In the genomic region with DNA sequence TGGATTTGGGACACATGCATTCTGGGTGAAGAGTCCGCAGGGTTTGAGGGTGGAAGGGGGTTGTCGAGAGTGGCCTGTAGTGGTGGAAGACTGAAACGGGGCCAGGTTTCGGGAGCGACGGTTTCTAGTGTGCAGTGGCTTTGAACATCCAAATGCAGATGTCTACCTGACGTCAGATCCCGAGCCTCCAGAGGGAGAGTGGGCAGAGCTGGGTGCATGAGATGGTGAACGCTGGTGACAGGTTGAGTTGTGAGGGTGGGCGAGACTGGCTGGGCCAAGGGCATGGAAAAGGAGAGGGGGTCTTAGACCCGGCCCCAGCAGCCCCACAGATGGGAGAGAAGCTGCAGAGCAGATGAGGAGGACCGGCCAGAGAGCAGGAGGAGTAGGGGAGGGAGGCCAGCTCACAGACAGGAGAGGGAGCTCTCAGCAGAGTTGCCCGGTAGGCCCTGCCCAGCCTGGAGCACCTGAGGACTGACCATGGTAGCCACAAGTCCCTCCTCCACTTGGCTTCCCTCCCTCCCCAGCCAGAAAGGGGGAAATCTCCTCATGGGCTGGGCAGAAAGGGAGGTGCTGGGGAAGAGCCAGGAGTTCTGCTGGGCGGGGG, we compare ENCODE assay signal across 33 cellular contexts. TPM values are rescaled to one million over a fixed set of nuclear protein-coding genes. Genes with fewer than 3 reads are reported as not detected.
DNase-seq lines count a peak whose midpoint lies in the region; ATAC-seq, FAIRE-seq and TF ChIP-seq lines count a peak whose summit lies in the region.
"Had no signal": no experiment of that assay in that cellular context is flagged by ENCODE, and none has a peak within 500 bp of the region (broad histone marks: within the 10 kb centered on the region; RNA-seq: fewer than 3 reads in every experiment).

No MANE protein-coding gene starts in this region.

- no peak overlapping the region for H3K27ac Mint-ChIP-seq in WTC11

- no peak for TF ChIP-seq POLR2A in HepG2 (IDR thresholded peaks at IDR 0.05; ENCODE audit: insufficient read depth in 1 of 2, low read depth in 2 of 2, low read length in 2 of 2)
- no peak for TF ChIP-seq POLR2A in right lobe of liver (IDR thresholded peaks at IDR 0.05)

- H3K4me2 ChIP-seq in HepG2 (ENCODE audit: low read depth, low read length), result no peak overlapping the region

- peaks cover 2% of the 10 kb centered on the region; the same call in 1 of the 2 replicates for H3K27me3 Mint-ChIP-seq in WTC11 (ENCODE audit: low read depth)

- no TSS peak for BruUV-seq in HepG2 (replicated peaks; lab: Mats Ljungman, UMichigan)

- CTCF ChIA-PET in HepG2 (lab: Yijun Ruan, JAX; ENCODE audit: low intra/inter-chr PET ratio, low total read pairs), result no interaction called here
- CTCF ChIA-PET in WTC11 (lab: Charles Lee), result interaction anchor here (0.8 to 1.1 kb wide), 2 partner anchors 9 to 130 kb away, joined by 3 to 6 read pairs; no protein-coding TSS in a partner anchor
- CTCF ChIA-PET in RWPE1 (lab: Yijun Ruan, JAX), result interaction anchor here (0.6 kb wide), 1 partner anchor 91 kb away, joined by 3 read pairs; no protein-coding TSS in a partner anchor

- TF ChIP-seq EP300 in HepG2 (IDR thresholded peaks at IDR 0.05; ENCODE audit: low read depth in 2 of 2, low read length in 2 of 2), result no peak
- no peak for TF ChIP-seq EP300 in HepG2 (CRISPR knock-in tag; IDR thresholded peaks at IDR 0.05; ENCODE audit: borderline replicate concordance)

- H3K36me3 ChIP-seq in HepG2 (replicated peaks in 1 of 2; ENCODE audit: control insufficient read depth in 1 of 2, insufficient read depth in 2 of 2, low read length in 2 of 2) (no peaks in the 10 kb centered on the region), right lobe of liver (no peaks in the 10 kb centered on the region)
- H3K36me3 ChIP-seq: BE2C, MG63, SJSA1 had no signal

- no peaks in the 10 kb centered on the region for H3K79me2 ChIP-seq in HepG2 (ENCODE audit: insufficient read depth, low read length)

- H3K4me1 ChIP-seq in HepG2 (ENCODE audit: insufficient read depth, low read length), result peaks cover 6% of the 10 kb centered on the region; the same call in 1 of the 2 replicates
- no peaks in the 10 kb centered on the region for H3K4me1 ChIP-seq in right lobe of liver
- H3K4me1 ChIP-seq: BE2C, SJSA1 had no signal

- no peaks in the 10 kb centered on the region for H3K36me3 Mint-ChIP-seq in WTC11
- H3K36me3 Mint-ChIP-seq: CD14-positive monocyte; CD8-positive, alpha-beta memory T cell had no signal

- no peaks in the 10 kb centered on the region for H4K20me1 ChIP-seq in HepG2 (ENCODE audit: insufficient read depth, low read length)

- H3K27ac ChIP-seq in HepG2 (ENCODE audit: extremely low read length, insufficient read depth, low read length), result no peak overlapping the region
- no peak overlapping the region for H3K27ac ChIP-seq in right lobe of liver
- no peak overlapping the region for H3K27ac ChIP-seq in RWPE1
- H3K27ac ChIP-seq: HL-60, SJSA1 had no signal

- 0 out of 2 replicates have a peak, but pooled peaks cover 4% of the 10 kb centered on the region for H3K4me1 Mint-ChIP-seq in WTC11
- H3K4me1 Mint-ChIP-seq: CD14-positive monocyte; CD8-positive, alpha-beta memory T cell had no signal

- 34% methylated on average over 12 of the region's 14 CpGs for WGBS in HepG2 (ENCODE audit: low lambda C conversion rate)
- WGBS in right lobe of liver (ENCODE audit: insufficient coverage, low coverage, low lambda C conversion rate, missing lambda C conversion rate), result 88% methylated on average over 13 of the region's 14 CpGs

- no peak for FAIRE-seq in HepG2 (lab: Jason Lieb, UNC)
- FAIRE-seq: GM12878 had no signal

- peak; percentile 41; the same call in 1 of the 2 replicates for TF ChIP-seq CTCF in HepG2 (CRISPR knock-in tag; IDR thresholded peaks at IDR 0.05)
- TF ChIP-seq CTCF in right lobe of liver (IDR thresholded peaks at IDR 0.05), result no peak
- no peak for TF ChIP-seq CTCF in WTC11 (IDR thresholded peaks at IDR 0.05)
- no peak for TF ChIP-seq CTCF in RWPE1 (conservative IDR thresholded peaks at IDR 0.05; ENCODE audit: low read depth)

- intact Hi-C loops in HepG2 (cut with micrococcal nuclease; ENCODE audit: unreplicated experiment) (no loop called here), right lobe of liver (cut with DNase I) (no loop called here)

- H2AFZ ChIP-seq in HepG2 (ENCODE audit: low read length), result no peak overlapping the region

- H3K4me3 ChIP-seq in HepG2 (replicated peaks in 1 of 3; ENCODE audit: insufficient read depth in 1 of 3, low read depth in 2 of 3, low read length in 3 of 3) (no peak overlapping the region), right lobe of liver (no peak overlapping the region)
- H3K4me3 ChIP-seq: GM12878, MG63, SJSA1 had no signal

- H3K9me3 ChIP-seq in HepG2 (ENCODE audit: low read length) (no peaks in the 10 kb centered on the region), right lobe of liver (no peaks in the 10 kb centered on the region)
- H3K9me3 ChIP-seq: BE2C, MG63, SJSA1 had no signal

- no peak overlapping the region for H3K4me3 Mint-ChIP-seq in WTC11
- H3K4me3 Mint-ChIP-seq: CD14-positive monocyte, H9 had no signal

- ATAC-seq in HepG2 (peak; percentile 56), right lobe of liver (no peak), WTC11 (peak; percentile 50), left lobe of liver (peak; percentile 40), GM19328 (IDR thresholded peaks at IDR 0.05; ENCODE audit: unreplicated experiment) (no peak)
- ATAC-seq: GM12878, PC-3 had no signal

- no peak overlapping the region for H3K9ac ChIP-seq in HepG2 (ENCODE audit: insufficient read depth, low read depth, low read length)

- no peak for TF ChIP-seq RAD21 in HepG2 (CRISPR knock-in tag; IDR thresholded peaks at IDR 0.05)

- no peaks in the 10 kb centered on the region for H3K9me3 Mint-ChIP-seq in WTC11
- H3K9me3 Mint-ChIP-seq: CD8-positive, alpha-beta memory T cell; H9 had no signal

- DNase-seq in HepG2 (ENCODE audit: low spot score), result no peak
- no peak for DNase-seq in right lobe of liver
- no peak for DNase-seq in WTC11 (ENCODE audit: low spot score)
- no peak for DNase-seq in left lobe of liver (ENCODE audit: low spot score)
- no peak for DNase-seq in RWPE1 (ENCODE audit: low spot score)
- DNase-seq in NCI-H2171 (lab: John Stamatoyannopoulos, UW), result no peak
- DNase-seq in islet precursor cell, result no peak
- DNase-seq: 8988T; ACHN; BE2C; CD8-positive, alpha-beta memory T cell; DMS 273 treated with DMSO at 0.1 percent for 48 hours; DMS79; EL; GDM1; H9; KBM-7; MG63; NCI-H1105 treated with DMSO at 0.1 percent for 48 hours; NCI-H146; NCI-H1930; NCI-H2107; NCI-H446; NCI-H524 treated with DMSO at 0.1 percent for 48 hours; NCI-H774; NK-92 treated with Interleukin-12 subunit alpha and Interleukin-12 subunit beta, amount 100 ng/mL, for 24 hours; PC-3; Right ventricle myocardium superior had no signal

- in situ Hi-C loops in HepG2 (cut with HindIII; ENCODE audit: extremely low pct_ligation_motif_present, low pct_unique_long_range_greater_than_20kb), result no loop called here

- POLR2A ChIA-PET in HepG2 (lab: Yijun Ruan, JAX) (interaction anchor here (0.6 kb wide), 1 partner anchor 245 kb away, joined by 3 read pairs; no protein-coding TSS in a partner anchor), WTC11 (lab: Charles Lee) (interaction anchor here (0.6 kb wide), 1 partner anchor 56 kb away, joined by 9 read pairs; no protein-coding TSS in a partner anchor), RWPE1 (lab: Yijun Ruan, JAX; ENCODE audit: low non-redundant PET) (no interaction called here)

- H3K27me3 ChIP-seq in HepG2 (ENCODE audit: control insufficient read depth in 1 of 2, insufficient read depth in 2 of 2, low read length in 2 of 2) (peaks cover 9 to 60% of the 10 kb centered on the region in 2 experiments), right lobe of liver (no peaks in the 10 kb centered on the region)
- H3K27me3 ChIP-seq: BE2C, MG63 had no signal

RNA-seq across cellular contexts. Expression of a gene that starts 14.2 kb away (rescaled TPM):
- total RNA-seq in HepG2 (2016; rRNA removed; fragmentation: Illumina TruSeq; extraction: Trizol) (not detected in 2 replicates), right lobe of liver (not detected), WTC11 (2021) (3.1 to 3.3 TPM (median 3.2 TPM) in 3 replicates), left lobe of liver (not detected)
- total RNA-seq in HepG2 (2016; cell fraction: cytosol; rRNA removed; fragmentation: Illumina TruSeq; extraction: Trizol; ENCODE audit: low read depth), result not detected in 2 replicates
- not detected in 2 replicates for total RNA-seq in HepG2 (2016; cell fraction: insoluble cytoplasmic fraction; rRNA removed; fragmentation: Illumina TruSeq; extraction: Trizol)
- not detected in 2 replicates for total RNA-seq in HepG2 (2016; cell fraction: membrane; rRNA removed; fragmentation: Illumina TruSeq; extraction: Trizol)
- not detected in 2 replicates for total RNA-seq in HepG2 (2016; cell fraction: nucleus; rRNA removed; fragmentation: Illumina TruSeq; extraction: Trizol)
- not detected in 2 replicates for polyA plus RNA-seq in HepG2 (2011; rRNA removed)
- polyA plus RNA-seq in HepG2 (2011; cell fraction: cytosol; rRNA removed), result 0.03 TPM in 1 of 2 replicates, not detected in the other
- polyA plus RNA-seq in HepG2 (2011; cell fraction: nucleus; rRNA removed), result not detected in 2 replicates
- polyA plus RNA-seq in HepG2 (2012), result not detected in 2 replicates
- not detected in 2 replicates for polyA plus RNA-seq in HepG2 (2016; cell fraction: cytosol; fragmentation: Illumina TruSeq; extraction: Trizol; ENCODE audit: low read depth)
- polyA plus RNA-seq in HepG2 (2016; cell fraction: insoluble cytoplasmic fraction; fragmentation: Illumina TruSeq; extraction: Trizol; ENCODE audit: low read depth), result not detected in 2 replicates
- not detected in 2 replicates for polyA plus RNA-seq in HepG2 (2016; cell fraction: membrane; fragmentation: Illumina TruSeq; extraction: Trizol; ENCODE audit: low read depth)
- polyA plus RNA-seq in HepG2 (2016; cell fraction: nucleus; fragmentation: Illumina TruSeq; extraction: Trizol; ENCODE audit: insufficient read depth, low read depth), result not detected in 2 replicates
- not detected in 2 replicates for polyA minus RNA-seq in HepG2 (2011; rRNA and poly(A)+ RNA removed; ENCODE audit: low replicate concordance)
- not detected in 2 replicates for polyA minus RNA-seq in HepG2 (2011; cell fraction: cytosol; rRNA and poly(A)+ RNA removed)
- not detected in 2 replicates for polyA minus RNA-seq in HepG2 (2011; cell fraction: nucleus; rRNA and poly(A)+ RNA removed)
- total RNA-seq: CD8-positive, alpha-beta memory T cell; GM12878; PC-3; SJSA1 had no signal
- polyA plus RNA-seq: CD14-positive monocyte; CD8-positive, alpha-beta memory T cell; GM12878 had no signal

RNA-seq across cellular contexts. Expression of a gene that starts 27.0 kb away (rescaled TPM):
- 18.9 and 24.2 TPM in 2 replicates for total RNA-seq in HepG2 (2016; rRNA removed; fragmentation: Illumina TruSeq; extraction: Trizol)
- 15.4 and 17.8 TPM in 2 replicates for total RNA-seq in HepG2 (2016; cell fraction: cytosol; rRNA removed; fragmentation: Illumina TruSeq; extraction: Trizol; ENCODE audit: low read depth)
- 18.4 and 24.9 TPM in 2 replicates for total RNA-seq in HepG2 (2016; cell fraction: insoluble cytoplasmic fraction; rRNA removed; fragmentation: Illumina TruSeq; extraction: Trizol)
- 25.0 and 25.7 TPM in 2 replicates for total RNA-seq in HepG2 (2016; cell fraction: membrane; rRNA removed; fragmentation: Illumina TruSeq; extraction: Trizol)
- 24.1 and 25.4 TPM in 2 replicates for total RNA-seq in HepG2 (2016; cell fraction: nucleus; rRNA removed; fragmentation: Illumina TruSeq; extraction: Trizol)
- 44.4 and 65.7 TPM in 2 replicates for polyA plus RNA-seq in HepG2 (2011; rRNA removed)
- 51.3 and 51.5 TPM in 2 replicates for polyA plus RNA-seq in HepG2 (2011; cell fraction: cytosol; rRNA removed)
- polyA plus RNA-seq in HepG2 (2011; cell fraction: nucleus; rRNA removed), result 13.4 and 13.6 TPM in 2 replicates
- polyA plus RNA-seq in HepG2 (2012), result 25.3 and 25.4 TPM in 2 replicates
- polyA plus RNA-seq in HepG2 (2016; cell fraction: cytosol; fragmentation: Illumina TruSeq; extraction: Trizol; ENCODE audit: low read depth), result 22.6 and 32.8 TPM in 2 replicates
- 25.8 and 26.8 TPM in 2 replicates for polyA plus RNA-seq in HepG2 (2016; cell fraction: insoluble cytoplasmic fraction; fragmentation: Illumina TruSeq; extraction: Trizol; ENCODE audit: low read depth)
- 31.8 and 34.1 TPM in 2 replicates for polyA plus RNA-seq in HepG2 (2016; cell fraction: membrane; fragmentation: Illumina TruSeq; extraction: Trizol; ENCODE audit: low read depth)
- polyA plus RNA-seq in HepG2 (2016; cell fraction: nucleus; fragmentation: Illumina TruSeq; extraction: Trizol; ENCODE audit: insufficient read depth, low read depth), result 38.2 and 40.9 TPM in 2 replicates
- polyA minus RNA-seq in HepG2 (2011; rRNA and poly(A)+ RNA removed; ENCODE audit: low replicate concordance), result 11.9 and 47.4 TPM in 2 replicates
- polyA minus RNA-seq in HepG2 (2011; cell fraction: cytosol; rRNA and poly(A)+ RNA removed), result 22.6 and 22.7 TPM in 2 replicates
- 6.4 and 12.8 TPM in 2 replicates for polyA minus RNA-seq in HepG2 (2011; cell fraction: nucleus; rRNA and poly(A)+ RNA removed)
- 10 to 100 TPM in 3 of 6 experiments, 1 to 10 TPM in 3; 2.4 to 53.8 (median 12.8) TPM for total RNA-seq in right lobe of liver
- 5.7 to 10.3 TPM (median 7.7 TPM) in 3 replicates for total RNA-seq in WTC11 (2021)
- 15.2 TPM for total RNA-seq in left lobe of liver
- polyA plus RNA-seq: CD14-positive monocyte had no signal

Comparison
In these comparisons a context has a peak if more than half of its experiments do, and no peak if none do; other contexts are left out.
1. ATAC-seq: peak in HepG2 (single experiment), WTC11 (single experiment) and left lobe of liver (single experiment); none in right lobe of liver (0 of 4) and GM19328 (single experiment).